21 cellular contexts compared by ENCODE assay signal in genomic region chr9:114303571-114303970, GRCh38. TPM values are rescaled to one million over a fixed set of nuclear protein-coding genes. Genes with fewer than 3 reads are reported as not detected.
A peak's percentile ranks its signal among the peaks of the same experiment; 100 is the strongest.
DNase-seq lines count a peak whose midpoint lies in the region; ATAC-seq, FAIRE-seq and TF ChIP-seq lines count a peak whose summit lies in the region.
"Had no signal": no experiment of that assay in that cellular context is flagged by ENCODE, and none has a peak within 500 bp of the region (broad histone marks: within the 10 kb centered on the region; RNA-seq: fewer than 3 reads in every experiment).

No MANE protein-coding gene starts in this region.

- CTCF ChIA-PET in activated CD8-positive, alpha-beta memory T cell treated with anti-CD3 and anti-CD28 coated beads, Interleukin-2, amount 10 ng/mL, durations not matched to agents 7 days and 5 days (lab: Charles Lee): interaction anchor here (1.3 to 1.6 kb wide), 3 partner anchors 15 to 100 kb away, joined by 3 to 5 read pairs (median 4); no protein-coding TSS in a partner anchor
- CTCF ChIA-PET in WTC11 (lab: Charles Lee): interaction anchor here (1.6 kb wide), 1 partner anchor 196 kb away, joined by 6 read pairs; no protein-coding TSS in a partner anchor

- no peak for TF ChIP-seq CTCF in WTC11 (IDR thresholded peaks at IDR 0.05)

- FAIRE-seq in H54 (lab: Jason Lieb, UNC): no peak

- TF ChIP-seq POLR2A in H54 (IDR thresholded peaks at IDR 0.05; ENCODE audit: low read depth, low read length): no peak

- DNase-seq in activated CD8-positive, alpha-beta memory T cell treated with anti-CD3 and anti-CD28 coated beads for 24 hours: peak; percentile 45
- DNase-seq in activated CD8-positive, alpha-beta memory T cell treated with anti-CD3 and anti-CD28 coated beads, Interleukin-2, amount 10 ng/mL, durations not matched to agents 7 days and 5 days: no peak
- DNase-seq in WTC11 (ENCODE audit: low spot score) (peak; percentile 3), left lobe of liver (ENCODE audit: low spot score) (peak; percentile 30), HK-2 (ENCODE audit: unreplicated experiment) (no peak), H54 (ENCODE audit: insufficient read length, low spot score) (no peak)
- DNase-seq in stimulated activated CD8-positive, alpha-beta memory T cell treated with anti-CD3 and anti-CD28 coated beads, Interleukin-4, amount 100 ng/mL, for 48 hours: peak; percentile 14
- DNase-seq: 8988T, BE2C, H9, KBM-7, NCI-H1048, NCI-H1436 treated with DMSO at 0.1 percent for 48 hours, NCI-H2029 treated with DMSO at 0.1 percent for 48 hours, NCI-H2171 treated with DMSO at 0.1 percent for 48 hours, NCI-H446 treated with DMSO at 0.1 percent for 48 hours, NCI-H774, PC-9 had no signal

- H3K27ac Mint-ChIP-seq in activated CD8-positive, alpha-beta memory T cell treated with anti-CD3 and anti-CD28 coated beads, Interleukin-2, amount 10 ng/mL, durations not matched to agents 7 days and 5 days: no peak overlapping the region
- H3K27ac Mint-ChIP-seq in WTC11: no peak overlapping the region
- H3K27ac Mint-ChIP-seq: CD4-positive, alpha-beta T cell; H9 had no signal

- POLR2A ChIA-PET in WTC11 (lab: Charles Lee): no interaction called here

- no peaks in the 10 kb centered on the region for H3K9me3 Mint-ChIP-seq in activated CD8-positive, alpha-beta memory T cell treated with anti-CD3 and anti-CD28 coated beads, Interleukin-2, amount 10 ng/mL, durations not matched to agents 7 days and 5 days (ENCODE audit: low read depth)
- no peaks in the 10 kb centered on the region for H3K9me3 Mint-ChIP-seq in WTC11
- H3K9me3 Mint-ChIP-seq: CD4-positive, alpha-beta T cell; H9 had no signal

- no peak overlapping the region for H3K4me3 Mint-ChIP-seq in activated CD8-positive, alpha-beta memory T cell treated with anti-CD3 and anti-CD28 coated beads, Interleukin-2, amount 10 ng/mL, durations not matched to agents 7 days and 5 days
- no peak overlapping the region for H3K4me3 Mint-ChIP-seq in WTC11
- H3K4me3 Mint-ChIP-seq: CD4-positive, alpha-beta T cell; H9 had no signal

- peaks cover 5% of the 10 kb centered on the region for H3K27me3 Mint-ChIP-seq in activated CD8-positive, alpha-beta memory T cell treated with anti-CD3 and anti-CD28 coated beads, Interleukin-2, amount 10 ng/mL, durations not matched to agents 7 days and 5 days
- no peaks in the 10 kb centered on the region for H3K27me3 Mint-ChIP-seq in WTC11 (ENCODE audit: low read depth)
- H3K27me3 Mint-ChIP-seq: CD4-positive, alpha-beta T cell had no signal

- ATAC-seq in activated CD8-positive, alpha-beta memory T cell treated with anti-CD3 and anti-CD28 coated beads, Interleukin-2, amount 10 ng/mL, durations not matched to agents 7 days and 5 days: no peak
- ATAC-seq in WTC11 (no peak), left lobe of liver (no peak), HG03045 (IDR thresholded peaks at IDR 0.05; ENCODE audit: unreplicated experiment) (no peak)

- H3K36me3 Mint-ChIP-seq in activated CD8-positive, alpha-beta memory T cell treated with anti-CD3 and anti-CD28 coated beads, Interleukin-2, amount 10 ng/mL, durations not matched to agents 7 days and 5 days: no peaks in the 10 kb centered on the region
- H3K36me3 Mint-ChIP-seq in WTC11: peaks cover 15% of the 10 kb centered on the region

- no peaks in the 10 kb centered on the region for H3K4me1 Mint-ChIP-seq in activated CD8-positive, alpha-beta memory T cell treated with anti-CD3 and anti-CD28 coated beads, Interleukin-2, amount 10 ng/mL, durations not matched to agents 7 days and 5 days
- 0 out of 2 replicates have a peak, but pooled peaks cover 3% of the 10 kb centered on the region for H3K4me1 Mint-ChIP-seq in WTC11

TF ChIP-seq in WTC11, 78 proteins besides CTCF, POLR2A, EP300 and RAD21:
- no peak for TF ChIP-seq ZSCAN18 (CRISPR knock-in tag; IDR thresholded peaks at IDR 0.05)
- TF ChIP-seq ZNF263 (CRISPR knock-in tag; IDR thresholded peaks at IDR 0.05; ENCODE audit: low read depth): no peak
- TF ChIP-seq, protein P1, sequence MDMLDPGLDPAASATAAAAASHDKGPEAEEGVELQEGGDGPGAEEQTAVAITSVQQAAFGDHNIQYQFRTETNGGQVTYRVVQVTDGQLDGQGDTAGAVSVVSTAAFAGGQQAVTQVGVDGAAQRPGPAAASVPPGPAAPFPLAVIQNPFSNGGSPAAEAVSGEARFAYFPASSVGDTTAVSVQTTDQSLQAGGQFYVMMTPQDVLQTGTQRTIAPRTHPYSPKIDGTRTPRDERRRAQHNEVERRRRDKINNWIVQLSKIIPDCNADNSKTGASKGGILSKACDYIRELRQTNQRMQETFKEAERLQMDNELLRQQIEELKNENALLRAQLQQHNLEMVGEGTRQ (CRISPR knock-in tag; IDR thresholded peaks at IDR 0.05): no peak
- TF ChIP-seq, protein P2, sequence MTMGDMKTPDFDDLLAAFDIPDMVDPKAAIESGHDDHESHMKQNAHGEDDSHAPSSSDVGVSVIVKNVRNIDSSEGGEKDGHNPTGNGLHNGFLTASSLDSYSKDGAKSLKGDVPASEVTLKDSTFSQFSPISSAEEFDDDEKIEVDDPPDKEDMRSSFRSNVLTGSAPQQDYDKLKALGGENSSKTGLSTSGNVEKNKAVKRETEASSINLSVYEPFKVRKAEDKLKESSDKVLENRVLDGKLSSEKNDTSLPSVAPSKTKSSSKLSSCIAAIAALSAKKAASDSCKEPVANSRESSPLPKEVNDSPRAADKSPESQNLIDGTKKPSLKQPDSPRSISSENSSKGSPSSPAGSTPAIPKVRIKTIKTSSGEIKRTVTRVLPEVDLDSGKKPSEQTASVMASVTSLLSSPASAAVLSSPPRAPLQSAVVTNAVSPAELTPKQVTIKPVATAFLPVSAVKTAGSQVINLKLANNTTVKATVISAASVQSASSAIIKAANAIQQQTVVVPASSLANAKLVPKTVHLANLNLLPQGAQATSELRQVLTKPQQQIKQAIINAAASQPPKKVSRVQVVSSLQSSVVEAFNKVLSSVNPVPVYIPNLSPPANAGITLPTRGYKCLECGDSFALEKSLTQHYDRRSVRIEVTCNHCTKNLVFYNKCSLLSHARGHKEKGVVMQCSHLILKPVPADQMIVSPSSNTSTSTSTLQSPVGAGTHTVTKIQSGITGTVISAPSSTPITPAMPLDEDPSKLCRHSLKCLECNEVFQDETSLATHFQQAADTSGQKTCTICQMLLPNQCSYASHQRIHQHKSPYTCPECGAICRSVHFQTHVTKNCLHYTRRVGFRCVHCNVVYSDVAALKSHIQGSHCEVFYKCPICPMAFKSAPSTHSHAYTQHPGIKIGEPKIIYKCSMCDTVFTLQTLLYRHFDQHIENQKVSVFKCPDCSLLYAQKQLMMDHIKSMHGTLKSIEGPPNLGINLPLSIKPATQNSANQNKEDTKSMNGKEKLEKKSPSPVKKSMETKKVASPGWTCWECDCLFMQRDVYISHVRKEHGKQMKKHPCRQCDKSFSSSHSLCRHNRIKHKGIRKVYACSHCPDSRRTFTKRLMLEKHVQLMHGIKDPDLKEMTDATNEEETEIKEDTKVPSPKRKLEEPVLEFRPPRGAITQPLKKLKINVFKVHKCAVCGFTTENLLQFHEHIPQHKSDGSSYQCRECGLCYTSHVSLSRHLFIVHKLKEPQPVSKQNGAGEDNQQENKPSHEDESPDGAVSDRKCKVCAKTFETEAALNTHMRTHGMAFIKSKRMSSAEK (CRISPR knock-in tag; IDR thresholded peaks at IDR 0.05; ENCODE audit: borderline replicate concordance): no peak
- TF ChIP-seq ETV6 (CRISPR knock-in tag; IDR thresholded peaks at IDR 0.05): no peak
- no peak for TF ChIP-seq SP1 (CRISPR knock-in tag; conservative IDR thresholded peaks at IDR 0.05)
- no peak for TF ChIP-seq NR3C1 (CRISPR knock-in tag; conservative IDR thresholded peaks at IDR 0.05; ENCODE audit: low read depth)
- TF ChIP-seq OVOL2 (CRISPR knock-in tag; IDR thresholded peaks at IDR 0.05; ENCODE audit: borderline replicate concordance): no peak
- TF ChIP-seq ZMAT4 (CRISPR knock-in tag; IDR thresholded peaks at IDR 0.05): no peak
- TF ChIP-seq USF1 (CRISPR knock-in tag; IDR thresholded peaks at IDR 0.05): no peak

RNA-seq across cellular contexts. Expression of gene ORM1, which starts 19.3 kb away (rescaled TPM):
- not detected for total RNA-seq in activated CD8-positive, alpha-beta memory T cell treated with anti-CD3 and anti-CD28 coated beads, Interleukin-2, amount 10 ng/mL, durations not matched to agents 7 days and 5 days
- total RNA-seq in WTC11 (2021): 3.9 to 7.2 TPM (median 5.4 TPM) in 3 replicates
- total RNA-seq in left lobe of liver: 19,737 TPM
- total RNA-seq: CD4-positive, alpha-beta T cell; PC-9 had no signal

RNA-seq across cellular contexts. Expression of gene ORM2, which starts 26.1 kb away (rescaled TPM):
- total RNA-seq in activated CD8-positive, alpha-beta memory T cell treated with anti-CD3 and anti-CD28 coated beads, Interleukin-2, amount 10 ng/mL, durations not matched to agents 7 days and 5 days: not detected
- total RNA-seq in WTC11 (2021): 0.73 to 1.6 TPM (median 1.0 TPM) in 3 replicates
- total RNA-seq in left lobe of liver: 4,103 TPM
- total RNA-seq: CD4-positive, alpha-beta T cell; M059J; PC-9 had no signal

Comparison
In these comparisons a context has a peak if more than half of its experiments do, and no peak if none do; other contexts are left out.
1. DNase-seq: peak in activated CD8-positive, alpha-beta memory T cell treated with anti-CD3 and anti-CD28 coated beads for 24 hours (single experiment), WTC11 (single experiment), left lobe of liver (single experiment) and stimulated activated CD8-positive, alpha-beta memory T cell treated with anti-CD3 and anti-CD28 coated beads, Interleukin-4, amount 100 ng/mL, for 48 hours (single experiment); none in activated CD8-positive, alpha-beta memory T cell treated with anti-CD3 and anti-CD28 coated beads, Interleukin-2, amount 10 ng/mL, durations not matched to agents 7 days and 5 days (single experiment), HK-2 (single experiment) and H54 (single experiment).
2. RNA of gene ORM1, which starts 19.3 kb away (total RNA-seq): 19,737 TPM in left lobe of liver (single experiment); 3.9 to 7.2 TPM in WTC11 and not detected in activated CD8-positive, alpha-beta memory T cell treated with anti-CD3 and anti-CD28 coated beads, Interleukin-2, amount 10 ng/mL, durations not matched to agents 7 days and 5 days; every median in the first group is over 1,000 times any median in the second.
3. RNA of gene ORM2, which starts 26.1 kb away (total RNA-seq): 4,103 TPM in left lobe of liver (single experiment); 0.73 to 1.6 TPM in WTC11 and not detected in activated CD8-positive, alpha-beta memory T cell treated with anti-CD3 and anti-CD28 coated beads, Interleukin-2, amount 10 ng/mL, durations not matched to agents 7 days and 5 days; every median in the first group is over 1,000 times any median in the second.